1 cellular context compared by ENCODE assay signal in the genomic region with DNA sequence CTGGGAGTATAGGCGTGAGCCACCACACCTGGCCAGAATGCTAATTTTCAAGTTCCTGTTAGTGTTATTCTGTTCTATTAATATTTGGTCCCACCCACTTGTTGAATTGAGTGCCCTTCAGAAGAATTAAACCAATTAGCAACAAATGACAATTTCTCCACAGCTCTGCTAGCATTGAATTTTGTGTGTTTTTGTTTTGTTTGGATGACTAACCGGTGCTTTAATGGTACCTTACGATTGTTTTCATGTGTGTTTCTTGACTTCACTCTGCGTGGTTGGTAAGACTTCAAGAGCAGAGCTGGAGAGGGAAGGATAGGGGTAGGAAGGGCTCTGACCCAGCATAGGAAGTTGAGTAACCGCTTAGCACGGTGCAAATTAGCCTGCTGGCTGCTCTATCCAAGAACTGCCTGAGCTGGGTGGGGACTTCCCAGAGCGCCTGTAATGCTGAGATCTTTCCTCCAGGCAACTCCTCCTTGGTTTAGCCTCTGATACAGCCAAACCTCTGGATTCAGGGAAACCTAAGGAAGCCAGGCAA.
TF ChIP-seq lines count a peak whose summit lies in the region.

No MANE protein-coding gene starts in this region.

TF ChIP-seq in WTC11, 78 proteins besides CTCF, POLR2A, EP300 and RAD21 (continued from another document):
- TF ChIP-seq, protein P1, sequence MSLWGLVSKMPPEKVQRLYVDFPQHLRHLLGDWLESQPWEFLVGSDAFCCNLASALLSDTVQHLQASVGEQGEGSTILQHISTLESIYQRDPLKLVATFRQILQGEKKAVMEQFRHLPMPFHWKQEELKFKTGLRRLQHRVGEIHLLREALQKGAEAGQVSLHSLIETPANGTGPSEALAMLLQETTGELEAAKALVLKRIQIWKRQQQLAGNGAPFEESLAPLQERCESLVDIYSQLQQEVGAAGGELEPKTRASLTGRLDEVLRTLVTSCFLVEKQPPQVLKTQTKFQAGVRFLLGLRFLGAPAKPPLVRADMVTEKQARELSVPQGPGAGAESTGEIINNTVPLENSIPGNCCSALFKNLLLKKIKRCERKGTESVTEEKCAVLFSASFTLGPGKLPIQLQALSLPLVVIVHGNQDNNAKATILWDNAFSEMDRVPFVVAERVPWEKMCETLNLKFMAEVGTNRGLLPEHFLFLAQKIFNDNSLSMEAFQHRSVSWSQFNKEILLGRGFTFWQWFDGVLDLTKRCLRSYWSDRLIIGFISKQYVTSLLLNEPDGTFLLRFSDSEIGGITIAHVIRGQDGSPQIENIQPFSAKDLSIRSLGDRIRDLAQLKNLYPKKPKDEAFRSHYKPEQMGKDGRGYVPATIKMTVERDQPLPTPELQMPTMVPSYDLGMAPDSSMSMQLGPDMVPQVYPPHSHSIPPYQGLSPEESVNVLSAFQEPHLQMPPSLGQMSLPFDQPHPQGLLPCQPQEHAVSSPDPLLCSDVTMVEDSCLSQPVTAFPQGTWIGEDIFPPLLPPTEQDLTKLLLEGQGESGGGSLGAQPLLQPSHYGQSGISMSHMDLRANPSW (CRISPR knock-in tag; conservative IDR thresholded peaks at IDR 0.05; ENCODE audit: low read depth): no peak
- TF ChIP-seq, protein P2, sequence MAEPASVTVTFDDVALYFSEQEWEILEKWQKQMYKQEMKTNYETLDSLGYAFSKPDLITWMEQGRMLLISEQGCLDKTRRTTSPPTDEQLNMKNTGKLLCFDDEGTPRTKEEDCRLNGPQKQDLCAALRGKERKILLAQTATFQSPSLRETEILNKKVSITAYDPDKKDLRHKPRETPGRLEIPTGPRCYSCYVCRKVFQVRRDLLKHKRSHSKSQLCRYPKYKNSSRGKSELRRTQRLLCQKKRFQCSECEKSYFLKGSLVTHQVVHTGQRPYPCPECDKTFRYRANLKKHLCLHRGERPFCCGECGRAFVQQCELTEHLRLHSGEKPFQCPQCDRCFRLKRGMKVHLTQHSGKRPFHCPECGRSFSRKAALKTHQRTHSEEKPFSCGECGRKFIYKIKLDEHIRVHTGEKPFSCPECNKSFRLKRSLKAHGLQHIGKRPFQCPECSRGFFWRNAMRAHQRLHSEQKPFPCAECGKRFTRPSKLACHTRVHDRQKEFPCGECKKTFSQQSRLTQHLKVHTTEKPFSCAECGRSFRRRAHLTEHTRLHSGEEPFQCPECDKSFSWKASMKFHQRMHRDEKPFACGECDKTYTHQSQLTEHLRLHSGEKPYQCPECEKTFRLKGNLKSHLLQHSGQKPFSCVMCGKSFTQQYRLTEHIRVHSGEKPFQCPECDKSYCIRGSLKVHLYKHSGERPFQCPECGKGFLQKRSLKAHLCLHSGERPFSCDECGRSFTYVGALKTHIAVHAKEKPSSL (CRISPR knock-in tag; conservative IDR thresholded peaks at IDR 0.05): no peak
- TF ChIP-seq, protein P3, sequence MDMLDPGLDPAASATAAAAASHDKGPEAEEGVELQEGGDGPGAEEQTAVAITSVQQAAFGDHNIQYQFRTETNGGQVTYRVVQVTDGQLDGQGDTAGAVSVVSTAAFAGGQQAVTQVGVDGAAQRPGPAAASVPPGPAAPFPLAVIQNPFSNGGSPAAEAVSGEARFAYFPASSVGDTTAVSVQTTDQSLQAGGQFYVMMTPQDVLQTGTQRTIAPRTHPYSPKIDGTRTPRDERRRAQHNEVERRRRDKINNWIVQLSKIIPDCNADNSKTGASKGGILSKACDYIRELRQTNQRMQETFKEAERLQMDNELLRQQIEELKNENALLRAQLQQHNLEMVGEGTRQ (CRISPR knock-in tag; IDR thresholded peaks at IDR 0.05): no peak
